Comparison of ENCODE assay signal across 8 cellular contexts in the genomic region with DNA sequence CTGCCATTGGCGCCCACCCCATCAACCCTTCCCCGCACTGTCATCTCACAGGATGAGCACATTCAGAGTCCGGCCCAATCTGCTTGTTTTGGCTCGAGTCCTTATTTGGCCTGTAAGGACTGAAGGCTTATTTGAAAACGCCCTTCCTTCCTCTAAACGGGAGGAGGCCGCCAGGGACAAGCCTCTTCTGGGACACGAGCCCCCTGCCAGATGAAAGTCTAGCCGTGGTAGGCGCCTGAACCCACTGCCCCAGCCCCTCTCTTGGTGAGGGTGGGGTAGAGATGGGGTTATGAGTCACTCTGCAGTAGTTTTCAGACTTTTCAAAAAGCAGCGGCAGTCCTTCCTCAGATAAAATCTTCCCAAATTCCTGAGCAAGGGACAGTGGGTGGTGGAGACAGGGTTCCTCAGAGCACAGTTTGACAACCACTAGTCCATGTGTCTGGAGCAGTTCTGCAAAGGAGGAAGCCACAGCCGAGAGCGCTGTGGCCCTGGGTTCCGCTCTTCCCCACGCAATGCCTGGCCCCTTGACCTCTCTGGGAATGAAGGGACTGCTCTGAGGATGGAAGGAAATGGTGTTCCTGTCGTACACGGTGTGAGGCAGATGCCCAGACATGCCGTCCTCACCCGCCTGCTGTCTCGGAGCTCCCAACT. TPM values are rescaled to one million over a fixed set of nuclear protein-coding genes. Genes with fewer than 3 reads are reported as not detected.
DNase-seq lines count a peak whose midpoint lies in the region; ATAC-seq, FAIRE-seq and TF ChIP-seq lines count a peak whose summit lies in the region.

No MANE protein-coding gene starts in this region.

- no peak for ATAC-seq in activated CD8-positive, alpha-beta memory T cell treated with anti-CD3 and anti-CD28 coated beads, Interleukin-2, amount 10 ng/mL, durations not matched to agents 7 days and 5 days
- ATAC-seq in stimulated activated naive CD8-positive, alpha-beta T cell treated with anti-CD3 and anti-CD28 coated beads, Interleukin-15, amount 100 ng/mL, for 72 hours: no peak
- no peak for ATAC-seq in GM18517 (IDR thresholded peaks at IDR 0.05; ENCODE audit: unreplicated experiment)

- peak; percentile 55 for DNase-seq in activated CD8-positive, alpha-beta memory T cell treated with anti-CD3 and anti-CD28 coated beads, Interleukin-2, amount 10 ng/mL, durations not matched to agents 7 days and 5 days
- DNase-seq in activated CD8-positive, alpha-beta memory T cell treated with anti-CD3 and anti-CD28 coated beads, Interleukin-2, amount 50 U/mL, for 4 hours: no peak
- no peak for DNase-seq in activated T-helper 2 cell treated with anti-CD3 and anti-CD28 coated beads, Interferon-gamma antibody, Interleukin-2, Interleukin-4, amounts not matched to agents 10 μg/mL and 5 μg/mL and 100 μg/mL, durations not matched to agents 14 hours and 24 hours and 36 hours (ENCODE audit: low spot score)
- peak; percentile 44 for DNase-seq in hepatocyte (ENCODE audit: low spot score)
- DNase-seq in stimulated activated naive CD8-positive, alpha-beta T cell treated with anti-CD3 and anti-CD28 coated beads, Interleukin-15, amount 100 ng/mL, for 72 hours: no peak
- no peak for DNase-seq in H54 (ENCODE audit: insufficient read length, low spot score)
- no peak for DNase-seq in HT-29 (ENCODE audit: low spot score)

- H3K79me2 ChIP-seq in hepatocyte: peaks cover 89% of the 10 kb centered on the region

- intact Hi-C loops in activated T-helper 2 cell treated with anti-CD3 and anti-CD28 coated beads, Interferon-gamma antibody, Interleukin-2, Interleukin-4, amounts not matched to agents 10 μg/mL and 5 μg/mL and 100 μg/mL, durations not matched to agents 14 hours and 24 hours and 36 hours (cut with micrococcal nuclease): loop anchor here (1.0 to 5.0 kb wide), 3 partner anchors 9 to 122 kb away; no protein-coding TSS in a partner anchor

- no peak overlapping the region for H3K4me3 ChIP-seq in hepatocyte

- peak overlapping the region; percentile 97 for H3K27ac ChIP-seq in hepatocyte

- peaks cover 82% of the 10 kb centered on the region for H3K36me3 Mint-ChIP-seq in activated CD8-positive, alpha-beta memory T cell treated with anti-CD3 and anti-CD28 coated beads, Interleukin-2, amount 10 ng/mL, durations not matched to agents 7 days and 5 days
- H3K36me3 Mint-ChIP-seq in activated T-helper 2 cell treated with anti-CD3 and anti-CD28 coated beads, Interferon-gamma antibody, Interleukin-2, Interleukin-4, amounts not matched to agents 10 μg/mL and 5 μg/mL and 100 μg/mL, durations not matched to agents 14 hours and 24 hours and 36 hours (ENCODE audit: low read depth): peaks cover 98% of the 10 kb centered on the region

- H3K4me3 Mint-ChIP-seq in activated CD8-positive, alpha-beta memory T cell treated with anti-CD3 and anti-CD28 coated beads, Interleukin-2, amount 10 ng/mL, durations not matched to agents 7 days and 5 days: peak overlapping the region; percentile 77
- H3K4me3 Mint-ChIP-seq in activated T-helper 2 cell treated with anti-CD3 and anti-CD28 coated beads, Interferon-gamma antibody, Interleukin-2, Interleukin-4, amounts not matched to agents 10 μg/mL and 5 μg/mL and 100 μg/mL, durations not matched to agents 14 hours and 24 hours and 36 hours (ENCODE audit: low read depth): peak overlapping the region; percentile 90
- peak overlapping the region; percentile 89 to 97 for H3K4me3 Mint-ChIP-seq in stimulated activated naive CD8-positive, alpha-beta T cell treated with anti-CD3 and anti-CD28 coated beads, Interleukin-15, amount 100 ng/mL, for 72 hours

- TF ChIP-seq POLR2A in H54 (IDR thresholded peaks at IDR 0.05; ENCODE audit: low read depth, low read length): no peak

- peaks cover 6% of the 10 kb centered on the region for H4K20me1 ChIP-seq in hepatocyte (ENCODE audit: insufficient read depth, poor library complexity, severe bottlenecking)

- no peak overlapping the region for H2AFZ ChIP-seq in hepatocyte

- no peaks in the 10 kb centered on the region for H3K9me3 ChIP-seq in hepatocyte (ENCODE audit: low read depth)

- no peak for TF ChIP-seq CTCF in hepatocyte (IDR thresholded peaks at IDR 0.05; ENCODE audit: poor library complexity)

- WGBS in hepatocyte (ENCODE audit: low lambda C conversion rate, missing lambda C conversion rate): 72% methylated on average over 20 of the region's 20 CpGs

- no peaks in the 10 kb centered on the region for H3K27me3 ChIP-seq in hepatocyte

- no peak for FAIRE-seq in H54 (lab: Jason Lieb, UNC)

- H3K4me2 ChIP-seq in hepatocyte: peak overlapping the region; percentile 23

- no peaks in the 10 kb centered on the region for H3K36me3 ChIP-seq in hepatocyte (replicated peaks; ENCODE audit: insufficient read depth, low read depth)

- H3K9me2 ChIP-seq in hepatocyte (replicated peaks; ENCODE audit: insufficient read depth): no peaks in the 10 kb centered on the region

- H3K4me1 ChIP-seq in hepatocyte (ENCODE audit: insufficient read depth): peaks cover 83% of the 10 kb centered on the region

- no peaks in the 10 kb centered on the region for H3K27me3 Mint-ChIP-seq in activated CD8-positive, alpha-beta memory T cell treated with anti-CD3 and anti-CD28 coated beads, Interleukin-2, amount 10 ng/mL, durations not matched to agents 7 days and 5 days
- H3K27me3 Mint-ChIP-seq in activated T-helper 2 cell treated with anti-CD3 and anti-CD28 coated beads, Interferon-gamma antibody, Interleukin-2, Interleukin-4, amounts not matched to agents 10 μg/mL and 5 μg/mL and 100 μg/mL, durations not matched to agents 14 hours and 24 hours and 36 hours (ENCODE audit: low read depth): no peaks in the 10 kb centered on the region
- no peaks in the 10 kb centered on the region for H3K27me3 Mint-ChIP-seq in stimulated activated naive CD8-positive, alpha-beta T cell treated with anti-CD3 and anti-CD28 coated beads, Interleukin-15, amount 100 ng/mL, for 72 hours

- no peaks in the 10 kb centered on the region for H3K9me3 Mint-ChIP-seq in activated CD8-positive, alpha-beta memory T cell treated with anti-CD3 and anti-CD28 coated beads, Interleukin-2, amount 10 ng/mL, durations not matched to agents 7 days and 5 days (ENCODE audit: low read depth)
- H3K9me3 Mint-ChIP-seq in activated T-helper 2 cell treated with anti-CD3 and anti-CD28 coated beads, Interferon-gamma antibody, Interleukin-2, Interleukin-4, amounts not matched to agents 10 μg/mL and 5 μg/mL and 100 μg/mL, durations not matched to agents 14 hours and 24 hours and 36 hours: no peaks in the 10 kb centered on the region
- H3K9me3 Mint-ChIP-seq in stimulated activated naive CD8-positive, alpha-beta T cell treated with anti-CD3 and anti-CD28 coated beads, Interleukin-15, amount 100 ng/mL, for 72 hours: no peaks in the 10 kb centered on the region

- peak overlapping the region; percentile 99 for H3K27ac Mint-ChIP-seq in activated CD8-positive, alpha-beta memory T cell treated with anti-CD3 and anti-CD28 coated beads, Interleukin-2, amount 10 ng/mL, durations not matched to agents 7 days and 5 days
- peak overlapping the region; percentile 99 for H3K27ac Mint-ChIP-seq in activated T-helper 2 cell treated with anti-CD3 and anti-CD28 coated beads, Interferon-gamma antibody, Interleukin-2, Interleukin-4, amounts not matched to agents 10 μg/mL and 5 μg/mL and 100 μg/mL, durations not matched to agents 14 hours and 24 hours and 36 hours
- peak overlapping the region; percentile 99 for H3K27ac Mint-ChIP-seq in stimulated activated naive CD8-positive, alpha-beta T cell treated with anti-CD3 and anti-CD28 coated beads, Interleukin-15, amount 100 ng/mL, for 72 hours

- CTCF ChIA-PET in activated CD8-positive, alpha-beta memory T cell treated with anti-CD3 and anti-CD28 coated beads, Interleukin-2, amount 10 ng/mL, durations not matched to agents 7 days and 5 days (lab: Charles Lee): interaction anchor here (0.7 to 6.1 kb wide), 14 partner anchors 10 to 140 kb away, joined by 3 to 45 read pairs (median 7); a partner anchor contains a TSS

- H3K4me1 Mint-ChIP-seq in activated CD8-positive, alpha-beta memory T cell treated with anti-CD3 and anti-CD28 coated beads, Interleukin-2, amount 10 ng/mL, durations not matched to agents 7 days and 5 days: peaks cover 94% of the 10 kb centered on the region
- peaks cover 83% of the 10 kb centered on the region for H3K4me1 Mint-ChIP-seq in activated T-helper 2 cell treated with anti-CD3 and anti-CD28 coated beads, Interferon-gamma antibody, Interleukin-2, Interleukin-4, amounts not matched to agents 10 μg/mL and 5 μg/mL and 100 μg/mL, durations not matched to agents 14 hours and 24 hours and 36 hours (ENCODE audit: low read depth)
- H3K4me1 Mint-ChIP-seq in stimulated activated naive CD8-positive, alpha-beta T cell treated with anti-CD3 and anti-CD28 coated beads, Interleukin-15, amount 100 ng/mL, for 72 hours: peaks cover 97% of the 10 kb centered on the region

RNA-seq across cellular contexts. Expression of a gene that starts 57.0 kb away (rescaled TPM):
- total RNA-seq in activated CD8-positive, alpha-beta memory T cell treated with anti-CD3 and anti-CD28 coated beads, Interleukin-2, amount 10 ng/mL, durations not matched to agents 7 days and 5 days: 100 to 1,000 TPM; 695 to 913 TPM
- 619 and 645 TPM in 2 replicates for total RNA-seq in activated T-helper 2 cell treated with anti-CD3 and anti-CD28 coated beads, Interferon-gamma antibody, Interleukin-2, Interleukin-4, amounts not matched to agents 10 μg/mL and 5 μg/mL and 100 μg/mL, durations not matched to agents 14 hours and 24 hours and 36 hours
- total RNA-seq in hepatocyte: 149 and 188 TPM in 2 replicates
- 125 and 140 TPM in 2 replicates for polyA plus RNA-seq in hepatocyte
- 258 and 259 TPM in 2 replicates for total RNA-seq in HT-29 (2014; rRNA removed; shearing (Covaris generic))

Comparison
In these comparisons a context has a peak if more than half of its experiments do, and no peak if none do; other contexts are left out.
1. DNase-seq: peak in activated CD8-positive, alpha-beta memory T cell treated with anti-CD3 and anti-CD28 coated beads, Interleukin-2, amount 10 ng/mL, durations not matched to agents 7 days and 5 days (single experiment) and hepatocyte (single experiment); none in activated CD8-positive, alpha-beta memory T cell treated with anti-CD3 and anti-CD28 coated beads, Interleukin-2, amount 50 U/mL, for 4 hours (single experiment), activated T-helper 2 cell treated with anti-CD3 and anti-CD28 coated beads, Interferon-gamma antibody, Interleukin-2, Interleukin-4, amounts not matched to agents 10 μg/mL and 5 μg/mL and 100 μg/mL, durations not matched to agents 14 hours and 24 hours and 36 hours (single experiment), stimulated activated naive CD8-positive, alpha-beta T cell treated with anti-CD3 and anti-CD28 coated beads, Interleukin-15, amount 100 ng/mL, for 72 hours (0 of 2), H54 (single experiment) and HT-29 (single experiment).
2. Peak in every context shown above with its lines, with median percentiles within 50 percentile points of each other: H3K27ac Mint-ChIP-seq and H3K4me3 Mint-ChIP-seq.